Comparison of ENCODE assay signal across 25 cellular contexts in genomic region chr16:56163938-56164337, GRCh38. TPM values are rescaled to one million over a fixed set of nuclear protein-coding genes. Genes with fewer than 3 reads are reported as not detected.
DNase-seq lines count a peak whose midpoint lies in the region; ATAC-seq and TF ChIP-seq lines count a peak whose summit lies in the region.
"Had no signal": no experiment of that assay in that cellular context is flagged by ENCODE, and none has a peak within 500 bp of the region (broad histone marks: within the 10 kb centered on the region; RNA-seq: fewer than 3 reads in every experiment).

No MANE protein-coding gene starts in this region.

- ATAC-seq in GM18867 (IDR thresholded peaks at IDR 0.05; ENCODE audit: unreplicated experiment) (peak; percentile 97), GM21528 (IDR thresholded peaks at IDR 0.05; ENCODE audit: low FRiP score, unreplicated experiment) (peak; percentile 54), HG03342 (IDR thresholded peaks at IDR 0.05; ENCODE audit: unreplicated experiment) (peak; percentile 77)
- ATAC-seq: activated CD4-positive, CD25-positive, alpha-beta regulatory T cell treated with anti-CD3 and anti-CD28 coated beads, Interleukin-2, amount 50 U/mL, for 24 hours; GM23338; pancreas had no signal

- no peaks in the 10 kb centered on the region for H3K36me3 ChIP-seq in GM06990 (ENCODE audit: control insufficient read depth, insufficient read depth, low read length)
- H3K36me3 ChIP-seq: ascending aorta, pancreas, vagina had no signal

- H3K27me3 ChIP-seq in GM06990 (replicated peaks; ENCODE audit: control insufficient read depth, insufficient read depth, low read length), result peaks cover 2% of the 10 kb centered on the region; the same call in 1 of the 2 replicates
- H3K27me3 ChIP-seq: ascending aorta, pancreas, vagina had no signal

- in situ Hi-C loops in G401 (cut with HindIII; ENCODE audit: low sequenced_read_pairs), result no loop called here

- TF ChIP-seq CTCF in GM06990 (IDR thresholded peaks at IDR 0.05; ENCODE audit: insufficient read depth, low read length, poor library complexity, severe bottlenecking), result no peak

- DNase-seq in GM06990 (ENCODE audit: extremely low read depth, insufficient read length), result peak; percentile 9
- no peak for DNase-seq in NCI-H526 treated with DMSO at 0.1 percent for 48 hours (lab: John Stamatoyannopoulos, UW)
- no peak for DNase-seq in occipital lobe (lab: John Stamatoyannopoulos, UW)
- DNase-seq in activated gamma-delta T cell treated with Interleukin-2 at 50 U/mL for 16 hours, result no peak
- no peak for DNase-seq in G401 (ENCODE audit: low spot score)
- DNase-seq: activated gamma-delta T cell; DMS153; IMR-90; islet precursor cell; naive B cell; NCI-H187; NCI-H446 treated with DMSO at 0.1 percent for 48 hours; pancreas; SIG-M5; stimulated activated CD4-positive, alpha-beta T cell treated with anti-CD3 and anti-CD28 coated beads, Interleukin-2, amount 100 ng/mL, for 24 hours; substantia nigra had no signal

- H3K4me3 ChIP-seq in GM06990 (replicated peaks; ENCODE audit: low read depth, low read length), result no peak overlapping the region
- H3K4me3 ChIP-seq: ascending aorta, GM23338, pancreas, vagina had no signal

RNA-seq across cellular contexts. Expression of gene GNAO1, which starts 27.4 kb away (rescaled TPM):
- total RNA-seq in occipital lobe, result 48.0 TPM
- not detected in 2 replicates for total RNA-seq in G401 (2014; rRNA removed; shearing (Covaris generic))
- total RNA-seq: A673, OCI-LY7 had no signal

Comparison
In these comparisons a context has a peak if more than half of its experiments do, and no peak if none do; other contexts are left out.
1. RNA of gene GNAO1, which starts 27.4 kb away (total RNA-seq): 48.0 TPM in occipital lobe (single experiment); not detected in G401; every median in the first group is over 10 times any median in the second.
2. Peak in every context shown above with its lines, with median percentiles within 50 percentile points of each other: ATAC-seq.